In genomic region chr2:71277159-71277498, GRCh38 we compare ENCODE assay signal across 7 cellular contexts. TPM values are rescaled to one million over a fixed set of nuclear protein-coding genes. Genes with fewer than 3 reads are reported as not detected.
DNase-seq lines count a peak whose midpoint lies in the region; ATAC-seq, FAIRE-seq and TF ChIP-seq lines count a peak whose summit lies in the region.

No MANE protein-coding gene starts in this region.

- no peak for TF ChIP-seq POLR2A in IMR-90 (IDR thresholded peaks at IDR 0.05; ENCODE audit: low read depth, low read length)

- peaks cover 17% of the 10 kb centered on the region for H3K27me3 Mint-ChIP-seq in astrocyte (ENCODE audit: low read depth, unreplicated experiment)
- H3K27me3 Mint-ChIP-seq in HFFc6 (ENCODE audit: insufficient read depth) = peaks cover 48% of the 10 kb centered on the region

- H3K9me3 Mint-ChIP-seq in astrocyte (ENCODE audit: unreplicated experiment) (peaks cover 8% of the 10 kb centered on the region), HFFc6 (peaks cover 11% of the 10 kb centered on the region)

- H3K9me3 ChIP-seq in IMR-90 (ENCODE audit: control insufficient read depth, insufficient read depth, low read length) (peaks cover 5% of the 10 kb centered on the region), astrocyte (ENCODE audit: insufficient read depth, low read depth, low read length) (no peaks in the 10 kb centered on the region), subcutaneous abdominal adipose tissue (ENCODE audit: control insufficient read depth in 5 of 5, low read length in 5 of 5) (no peaks in the 10 kb centered on the region)

- no peak overlapping the region for H3K9ac ChIP-seq in IMR-90 (ENCODE audit: low read depth, low read length)
- H3K9ac ChIP-seq in astrocyte (ENCODE audit: low read length) = peak overlapping the region; percentile 72
- H3K9ac ChIP-seq in subcutaneous abdominal adipose tissue (ENCODE audit: low read length in 5 of 5) = peak overlapping the region in 4 of 5 donors; percentile 34 to 68 (median 51)

- H3K4ac ChIP-seq in IMR-90 (ENCODE audit: low read depth, low read length) = no peak overlapping the region

- no peak overlapping the region for H3K23ac ChIP-seq in IMR-90 (ENCODE audit: low read depth, low read length)

- H3K4me3 ChIP-seq in IMR-90 (ENCODE audit: insufficient read depth, low read depth, low read length) (peak overlapping the region; percentile 46), astrocyte (ENCODE audit: insufficient read depth, low read depth, low read length) (peak overlapping the region; percentile 76), subcutaneous abdominal adipose tissue (ENCODE audit: low read depth in 1 of 5, low read length in 5 of 5) (peak overlapping the region; percentile 65 to 81 (median 78))

- no peak for FAIRE-seq in astrocyte (lab: Jason Lieb, UNC)

- TF ChIP-seq CTCF in IMR-90 (conservative IDR thresholded peaks at IDR 0.05; ENCODE audit: low read depth, low read length) (no peak), astrocyte (IDR thresholded peaks at IDR 0.05; ENCODE audit: insufficient read depth, low read depth, low read length) (no peak), HFFc6 (IDR thresholded peaks at IDR 0.05) (no peak)

- H2BK120ac ChIP-seq in IMR-90 (ENCODE audit: low read depth, low read length) = no peak overlapping the region

- BruUV-seq in IMR-90 (replicated peaks; lab: Mats Ljungman, UMichigan) = no TSS peak

- H2BK20ac ChIP-seq in IMR-90 (ENCODE audit: low read depth, low read length) = no peak overlapping the region

- no peak overlapping the region for H2BK15ac ChIP-seq in IMR-90 (ENCODE audit: low read depth, low read length)

- no peak overlapping the region for H2AK9ac ChIP-seq in IMR-90 (replicated peaks; ENCODE audit: low read depth, low read length, poor library complexity)

- WGBS in IMR-90 (ENCODE audit: extremely low coverage in 2 of 2, insufficient read length in 1 of 2), 2 experiments = no CpG with 5 or more reads among the region's 5 CpGs

- no peak for TF ChIP-seq RAD21 in IMR-90 (IDR thresholded peaks at IDR 0.05; ENCODE audit: low read length)

- H3K9me1 ChIP-seq in IMR-90 (ENCODE audit: insufficient read depth, low read length) = no peaks in the 10 kb centered on the region

- H2AFZ ChIP-seq in IMR-90 (replicated peaks; ENCODE audit: low read length, poor library complexity) = peak overlapping the region; percentile 83
- peak overlapping the region; percentile 94 for H2AFZ ChIP-seq in astrocyte (ENCODE audit: low read depth, low read length)

- H4K5ac ChIP-seq in IMR-90 (ENCODE audit: low read depth, low read length) = no peak overlapping the region

- H3K18ac ChIP-seq in IMR-90 (ENCODE audit: low read depth, low read length) = no peak overlapping the region

- dilution Hi-C loops in IMR-90 (cut with HindIII; ENCODE audit: low sequenced_read_pairs, unreplicated experiment) = no loop called here

- H3K27ac ChIP-seq in IMR-90 (ENCODE audit: insufficient read depth, low read length) = no peak overlapping the region
- no peak overlapping the region for H3K27ac ChIP-seq in astrocyte (ENCODE audit: low read depth, low read length)
- H3K27ac ChIP-seq in layer of hippocampus (ENCODE audit: low read depth, low read length) = peak overlapping the region; percentile 82
- H3K27ac ChIP-seq in subcutaneous abdominal adipose tissue (ENCODE audit: low read depth, low read length) = peak overlapping the region; percentile 41

- POLR2A ChIA-PET in IMR-90 (lab: Charles Lee; ENCODE audit: unreplicated experiment) = no interaction called here

- no peak overlapping the region for H4K91ac ChIP-seq in IMR-90 (ENCODE audit: insufficient read depth, low read depth, low read length)

- no peak overlapping the region for H3K56ac ChIP-seq in IMR-90 (ENCODE audit: extremely low read depth, insufficient read depth, low read length)

- H4K20me1 ChIP-seq in IMR-90 (ENCODE audit: insufficient read depth, low read length) (no peaks in the 10 kb centered on the region), astrocyte (ENCODE audit: insufficient read depth, low read length) (no peaks in the 10 kb centered on the region)

- H3K36me3 Mint-ChIP-seq in astrocyte (ENCODE audit: low read depth, unreplicated experiment) = no peaks in the 10 kb centered on the region
- no peaks in the 10 kb centered on the region for H3K36me3 Mint-ChIP-seq in HFFc6 (ENCODE audit: low read depth)

- intact Hi-C loops in IMR-90 (cut with micrococcal nuclease) = no loop called here

- no peaks in the 10 kb centered on the region for H3K4me1 ChIP-seq in IMR-90 (ENCODE audit: control insufficient read depth, insufficient read depth, low read length)
- peaks cover 9% of the 10 kb centered on the region for H3K4me1 ChIP-seq in astrocyte (ENCODE audit: insufficient read depth, low read length)
- H3K4me1 ChIP-seq in subcutaneous abdominal adipose tissue (ENCODE audit: control insufficient read depth in 5 of 5, insufficient read depth in 5 of 5, low read length in 5 of 5) = peaks cover 4 to 26% (median 23%) of the 10 kb centered on the region in 5 donors

- DNase-seq in IMR-90 (no peak), astrocyte (ENCODE audit: low read depth) (no peak), NCI-H1092 (lab: John Stamatoyannopoulos, UW) (no peak), HFFc6 (no peak)

- H3K27me3 ChIP-seq in IMR-90 (ENCODE audit: control insufficient read depth, insufficient read depth, low read length) = peaks cover 25% of the 10 kb centered on the region
- peaks cover 4% of the 10 kb centered on the region for H3K27me3 ChIP-seq in astrocyte (ENCODE audit: insufficient read depth, low read length)
- no peaks in the 10 kb centered on the region for H3K27me3 ChIP-seq in layer of hippocampus (ENCODE audit: control insufficient read depth, insufficient read depth, low read length)
- no peaks in the 10 kb centered on the region for H3K27me3 ChIP-seq in subcutaneous abdominal adipose tissue (ENCODE audit: control insufficient read depth in 5 of 5, insufficient read depth in 4 of 5, low read length in 5 of 5)

- H3K4me2 ChIP-seq in IMR-90 (ENCODE audit: low read depth, low read length) (peak overlapping the region; percentile 88), astrocyte (ENCODE audit: low read length) (peak overlapping the region; percentile 93)

- no peaks in the 10 kb centered on the region for H3K36me3 ChIP-seq in IMR-90 (ENCODE audit: control insufficient read depth, insufficient read depth, low read length)
- no peaks in the 10 kb centered on the region for H3K36me3 ChIP-seq in astrocyte (ENCODE audit: insufficient read depth, low read length)
- no peaks in the 10 kb centered on the region for H3K36me3 ChIP-seq in subcutaneous abdominal adipose tissue (ENCODE audit: control insufficient read depth in 5 of 5, insufficient read depth in 5 of 5, low read length in 5 of 5)

- in situ Hi-C loops in IMR-90 (cut with MboI; ENCODE audit: low sequenced_read_pairs) = no loop called here

- no peak overlapping the region for H4K8ac ChIP-seq in IMR-90 (ENCODE audit: low read depth in 2 of 2, low read length in 2 of 2)

- H3K14ac ChIP-seq in IMR-90 (replicated peaks; ENCODE audit: low read depth, low read length) = no peak overlapping the region

- CTCF ChIA-PET in IMR-90 (lab: Yijun Ruan, JAX) = no interaction called here

- H3K79me2 ChIP-seq in astrocyte (ENCODE audit: insufficient read depth, low read length) = no peaks in the 10 kb centered on the region

- H3K4me1 Mint-ChIP-seq in astrocyte (ENCODE audit: low read depth, unreplicated experiment) (peaks cover 4% of the 10 kb centered on the region), HFFc6 (ENCODE audit: low read depth) (no peaks in the 10 kb centered on the region)

- H2BK5ac ChIP-seq in IMR-90 (ENCODE audit: low read depth, low read length, poor library complexity, severe bottlenecking) = no peak overlapping the region

- H3K79me1 ChIP-seq in IMR-90 (ENCODE audit: low read depth in 1 of 2, low read length in 2 of 2) = no peaks in the 10 kb centered on the region

- no peak overlapping the region for H2AK5ac ChIP-seq in IMR-90 (ENCODE audit: low read depth, low read length)

- peak overlapping the region; percentile 88 for H3K4me3 Mint-ChIP-seq in astrocyte (ENCODE audit: unreplicated experiment)
- no peak overlapping the region for H3K4me3 Mint-ChIP-seq in HFFc6

- ATAC-seq in IMR-90 (ENCODE audit: low read depth) = no peak
- ATAC-seq in HG02970 (IDR thresholded peaks at IDR 0.05; ENCODE audit: low FRiP score, unreplicated experiment) = no peak

- no peak overlapping the region for H3K27ac Mint-ChIP-seq in astrocyte (ENCODE audit: unreplicated experiment)
- H3K27ac Mint-ChIP-seq in HFFc6 = no peak overlapping the region

TF ChIP-seq in IMR-90, 13 proteins besides CTCF, POLR2A, EP300 and RAD21 (continues in another document):
- no peak for TF ChIP-seq ELK1 (IDR thresholded peaks at IDR 0.05; ENCODE audit: borderline replicate concordance, low read depth, low read length)
- no peak for TF ChIP-seq BHLHE40 (IDR thresholded peaks at IDR 0.05; ENCODE audit: low read depth, low read length)
- no peak for TF ChIP-seq USF2 (IDR thresholded peaks at IDR 0.05; ENCODE audit: low read depth, low read length)

RNA-seq across cellular contexts. Expression of gene PAIP2B, which starts 50.2 kb away (rescaled TPM):
- total RNA-seq in IMR-90 (2012; rRNA removed) = 0.18 and 0.28 TPM in 2 replicates
- polyA plus RNA-seq in IMR-90 (2012; rRNA removed) = 0.14 and 0.15 TPM in 2 replicates
- 0.03 and 0.04 TPM in 2 replicates for polyA plus RNA-seq in IMR-90 (2012; cell fraction: cytosol; rRNA removed)
- polyA plus RNA-seq in IMR-90 (2012; cell fraction: nucleus; rRNA removed; ENCODE audit: low replicate concordance) = 0.01 and 0.10 TPM in 2 replicates
- 1.7 TPM in 2 replicates for total RNA-seq in astrocyte
- under 1 TPM; 0.11 to 0.40 (median 0.20) TPM for total RNA-seq in HFFc6 (2021; fragmentation: NEBNext Ultra II Directional; extraction: Animal tissue kit (Norgen Biotek cat#: 25700))

RNA-seq across cellular contexts. Expression of gene ZNF638, which starts 54.5 kb away (rescaled TPM):
- total RNA-seq in IMR-90 (2012; rRNA removed) (129 and 142 TPM in 2 replicates), astrocyte (87.1 and 91.7 TPM in 2 replicates)
- polyA plus RNA-seq in IMR-90 (2012; rRNA removed) = 39.9 and 46.4 TPM in 2 replicates
- 4.2 and 7.9 TPM in 2 replicates for polyA plus RNA-seq in IMR-90 (2012; cell fraction: cytosol; rRNA removed)
- 10.7 and 129 TPM in 2 replicates for polyA plus RNA-seq in IMR-90 (2012; cell fraction: nucleus; rRNA removed; ENCODE audit: low replicate concordance)
- total RNA-seq in HFFc6 (2021; fragmentation: NEBNext Ultra II Directional; extraction: Animal tissue kit (Norgen Biotek cat#: 25700)) = 10 to 100 TPM; 58.5 to 66.6 (median 60.6) TPM

Comparison
In these comparisons a context has a peak if more than half of its experiments do, and no peak if none do; other contexts are left out.
1. H3K27ac ChIP-seq: peak in layer of hippocampus (single experiment) and subcutaneous abdominal adipose tissue (single experiment); none in IMR-90 (single experiment) and astrocyte (single experiment).
2. Peak in every context shown above with its lines, with median percentiles within 50 percentile points of each other: H3K4me3 ChIP-seq.